ENCODE assay signal across 1 cellular context in the genomic region with DNA sequence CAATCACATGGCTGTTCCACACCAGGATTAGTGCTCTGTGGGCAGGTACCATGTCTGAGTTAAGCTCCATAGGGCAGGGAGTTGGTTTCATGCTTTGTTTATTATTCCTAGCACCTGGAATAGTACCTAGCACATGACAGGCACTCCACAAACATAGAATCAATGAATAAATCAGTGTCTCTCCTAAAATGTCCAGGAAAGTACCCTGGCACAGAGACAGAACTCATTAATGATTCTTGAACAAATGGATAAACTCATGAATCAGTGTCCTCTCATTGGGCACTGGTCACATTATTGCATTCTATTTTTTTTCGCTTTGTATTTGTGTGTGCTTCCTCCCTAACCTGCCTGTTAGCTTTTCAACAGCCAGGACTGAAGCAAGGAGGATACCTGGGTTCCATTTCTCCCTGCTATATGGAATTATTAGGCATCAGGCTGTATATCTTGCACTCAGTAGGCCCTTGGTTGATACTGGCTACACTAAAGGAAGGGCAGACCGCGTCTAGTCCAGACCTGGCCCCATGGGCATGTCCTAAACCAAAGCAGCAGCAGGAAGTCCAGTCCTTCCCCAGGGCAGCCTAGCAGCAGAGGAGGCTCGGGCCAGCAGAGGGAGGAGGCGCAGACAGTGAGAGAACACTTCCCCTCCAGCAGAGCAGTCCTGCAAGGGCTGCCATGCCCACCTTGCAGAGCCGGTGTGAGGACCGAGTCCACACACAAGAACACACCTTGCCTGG.
TF ChIP-seq lines count a peak whose summit lies in the region.

No MANE protein-coding gene starts in this region.

TF ChIP-seq in GM23338, 12 proteins besides CTCF, POLR2A, EP300 and RAD21 (continued from another document):
- TF ChIP-seq, protein P1, sequence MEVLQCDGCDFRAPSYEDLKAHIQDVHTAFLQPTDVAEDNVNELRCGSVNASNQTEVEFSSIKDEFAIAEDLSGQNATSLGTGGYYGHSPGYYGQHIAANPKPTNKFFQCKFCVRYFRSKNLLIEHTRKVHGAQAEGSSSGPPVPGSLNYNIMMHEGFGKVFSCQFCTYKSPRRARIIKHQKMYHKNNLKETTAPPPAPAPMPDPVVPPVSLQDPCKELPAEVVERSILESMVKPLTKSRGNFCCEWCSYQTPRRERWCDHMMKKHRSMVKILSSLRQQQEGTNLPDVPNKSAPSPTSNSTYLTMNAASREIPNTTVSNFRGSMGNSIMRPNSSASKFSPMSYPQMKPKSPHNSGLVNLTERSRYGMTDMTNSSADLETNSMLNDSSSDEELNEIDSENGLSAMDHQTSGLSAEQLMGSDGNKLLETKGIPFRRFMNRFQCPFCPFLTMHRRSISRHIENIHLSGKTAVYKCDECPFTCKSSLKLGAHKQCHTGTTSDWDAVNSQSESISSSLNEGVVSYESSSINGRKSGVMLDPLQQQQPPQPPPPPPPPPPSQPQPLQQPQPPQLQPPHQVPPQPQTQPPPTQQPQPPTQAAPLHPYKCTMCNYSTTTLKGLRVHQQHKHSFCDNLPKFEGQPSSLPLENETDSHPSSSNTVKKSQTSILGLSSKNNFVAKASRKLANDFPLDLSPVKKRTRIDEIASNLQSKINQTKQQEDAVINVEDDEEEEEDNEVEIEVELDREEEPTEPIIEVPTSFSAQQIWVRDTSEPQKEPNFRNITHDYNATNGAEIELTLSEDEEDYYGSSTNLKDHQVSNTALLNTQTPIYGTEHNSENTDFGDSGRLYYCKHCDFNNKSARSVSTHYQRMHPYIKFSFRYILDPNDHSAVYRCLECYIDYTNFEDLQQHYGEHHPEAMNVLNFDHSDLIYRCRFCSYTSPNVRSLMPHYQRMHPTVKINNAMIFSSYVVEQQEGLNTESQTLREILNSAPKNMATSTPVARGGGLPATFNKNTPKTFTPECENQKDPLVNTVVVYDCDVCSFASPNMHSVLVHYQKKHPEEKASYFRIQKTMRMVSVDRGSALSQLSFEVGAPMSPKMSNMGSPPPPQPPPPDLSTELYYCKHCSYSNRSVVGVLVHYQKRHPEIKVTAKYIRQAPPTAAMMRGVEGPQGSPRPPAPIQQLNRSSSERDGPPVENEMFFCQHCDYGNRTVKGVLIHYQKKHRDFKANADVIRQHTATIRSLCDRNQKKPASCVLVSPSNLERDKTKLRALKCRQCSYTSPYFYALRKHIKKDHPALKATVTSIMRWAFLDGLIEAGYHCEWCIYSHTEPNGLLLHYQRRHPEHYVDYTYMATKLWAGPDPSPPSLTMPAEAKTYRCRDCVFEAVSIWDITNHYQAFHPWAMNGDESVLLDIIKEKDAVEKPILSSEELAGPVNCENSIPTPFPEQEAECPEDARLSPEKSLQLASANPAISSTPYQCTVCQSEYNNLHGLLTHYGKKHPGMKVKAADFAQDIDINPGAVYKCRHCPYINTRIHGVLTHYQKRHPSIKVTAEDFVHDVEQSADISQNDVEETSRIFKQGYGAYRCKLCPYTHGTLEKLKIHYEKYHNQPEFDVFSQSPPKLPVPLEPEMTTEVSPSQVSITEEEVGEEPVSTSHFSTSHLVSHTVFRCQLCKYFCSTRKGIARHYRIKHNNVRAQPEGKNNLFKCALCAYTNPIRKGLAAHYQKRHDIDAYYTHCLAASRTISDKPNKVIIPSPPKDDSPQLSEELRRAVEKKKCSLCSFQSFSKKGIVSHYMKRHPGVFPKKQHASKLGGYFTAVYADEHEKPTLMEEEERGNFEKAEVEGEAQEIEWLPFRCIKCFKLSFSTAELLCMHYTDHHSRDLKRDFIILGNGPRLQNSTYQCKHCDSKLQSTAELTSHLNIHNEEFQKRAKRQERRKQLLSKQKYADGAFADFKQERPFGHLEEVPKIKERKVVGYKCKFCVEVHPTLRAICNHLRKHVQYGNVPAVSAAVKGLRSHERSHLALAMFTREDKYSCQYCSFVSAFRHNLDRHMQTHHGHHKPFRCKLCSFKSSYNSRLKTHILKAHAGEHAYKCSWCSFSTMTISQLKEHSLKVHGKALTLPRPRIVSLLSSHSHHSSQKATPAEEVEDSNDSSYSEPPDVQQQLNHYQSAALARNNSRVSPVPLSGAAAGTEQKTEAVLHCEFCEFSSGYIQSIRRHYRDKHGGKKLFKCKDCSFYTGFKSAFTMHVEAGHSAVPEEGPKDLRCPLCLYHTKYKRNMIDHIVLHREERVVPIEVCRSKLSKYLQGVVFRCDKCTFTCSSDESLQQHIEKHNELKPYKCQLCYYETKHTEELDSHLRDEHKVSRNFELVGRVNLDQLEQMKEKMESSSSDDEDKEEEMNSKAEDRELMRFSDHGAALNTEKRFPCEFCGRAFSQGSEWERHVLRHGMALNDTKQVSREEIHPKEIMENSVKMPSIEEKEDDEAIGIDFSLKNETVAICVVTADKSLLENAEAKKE (CRISPR knock-in tag; IDR thresholded peaks at IDR 0.05), result no peak
- TF ChIP-seq ZNF114 (CRISPR knock-in tag; IDR thresholded peaks at IDR 0.05), result no peak
- TF ChIP-seq ZNF331 (CRISPR knock-in tag; IDR thresholded peaks at IDR 0.05; ENCODE audit: low read depth), result no peak
- TF ChIP-seq EZH2phosphoT487 (IDR thresholded peaks at IDR 0.05; ENCODE audit: unreplicated experiment), result no peak
- no peak for TF ChIP-seq JUNB (IDR thresholded peaks at IDR 0.05; ENCODE audit: unreplicated experiment)
- TF ChIP-seq, protein P2, sequence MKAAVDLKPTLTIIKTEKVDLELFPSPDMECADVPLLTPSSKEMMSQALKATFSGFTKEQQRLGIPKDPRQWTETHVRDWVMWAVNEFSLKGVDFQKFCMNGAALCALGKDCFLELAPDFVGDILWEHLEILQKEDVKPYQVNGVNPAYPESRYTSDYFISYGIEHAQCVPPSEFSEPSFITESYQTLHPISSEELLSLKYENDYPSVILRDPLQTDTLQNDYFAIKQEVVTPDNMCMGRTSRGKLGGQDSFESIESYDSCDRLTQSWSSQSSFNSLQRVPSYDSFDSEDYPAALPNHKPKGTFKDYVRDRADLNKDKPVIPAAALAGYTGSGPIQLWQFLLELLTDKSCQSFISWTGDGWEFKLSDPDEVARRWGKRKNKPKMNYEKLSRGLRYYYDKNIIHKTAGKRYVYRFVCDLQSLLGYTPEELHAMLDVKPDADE (IDR thresholded peaks at IDR 0.05), result no peak
- TF ChIP-seq NANOG (IDR thresholded peaks at IDR 0.05; ENCODE audit: borderline replicate concordance), result no peak
TF ChIP-seq in GM23338: peak in this region for 0.
